ENCODE assay signal across 2 cellular contexts in genomic region chr5:19547640-19548039, GRCh38.
TF ChIP-seq lines count a peak whose summit lies in the region.

No MANE protein-coding gene starts in this region.

TF ChIP-seq in IMR-90, 13 proteins besides CTCF, POLR2A, EP300 and RAD21:
- TF ChIP-seq, protein P1, sequence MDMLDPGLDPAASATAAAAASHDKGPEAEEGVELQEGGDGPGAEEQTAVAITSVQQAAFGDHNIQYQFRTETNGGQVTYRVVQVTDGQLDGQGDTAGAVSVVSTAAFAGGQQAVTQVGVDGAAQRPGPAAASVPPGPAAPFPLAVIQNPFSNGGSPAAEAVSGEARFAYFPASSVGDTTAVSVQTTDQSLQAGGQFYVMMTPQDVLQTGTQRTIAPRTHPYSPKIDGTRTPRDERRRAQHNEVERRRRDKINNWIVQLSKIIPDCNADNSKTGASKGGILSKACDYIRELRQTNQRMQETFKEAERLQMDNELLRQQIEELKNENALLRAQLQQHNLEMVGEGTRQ (IDR thresholded peaks at IDR 0.05; ENCODE audit: low read depth, low read length): no peak
- no peak for TF ChIP-seq SMC3 (IDR thresholded peaks at IDR 0.05; ENCODE audit: low read depth, low read length)
- TF ChIP-seq CHD1 (IDR thresholded peaks at IDR 0.05; ENCODE audit: low read depth, low read length): no peak
- TF ChIP-seq, protein P2, sequence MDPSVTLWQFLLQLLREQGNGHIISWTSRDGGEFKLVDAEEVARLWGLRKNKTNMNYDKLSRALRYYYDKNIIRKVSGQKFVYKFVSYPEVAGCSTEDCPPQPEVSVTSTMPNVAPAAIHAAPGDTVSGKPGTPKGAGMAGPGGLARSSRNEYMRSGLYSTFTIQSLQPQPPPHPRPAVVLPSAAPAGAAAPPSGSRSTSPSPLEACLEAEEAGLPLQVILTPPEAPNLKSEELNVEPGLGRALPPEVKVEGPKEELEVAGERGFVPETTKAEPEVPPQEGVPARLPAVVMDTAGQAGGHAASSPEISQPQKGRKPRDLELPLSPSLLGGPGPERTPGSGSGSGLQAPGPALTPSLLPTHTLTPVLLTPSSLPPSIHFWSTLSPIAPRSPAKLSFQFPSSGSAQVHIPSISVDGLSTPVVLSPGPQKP (IDR thresholded peaks at IDR 0.05; ENCODE audit: borderline replicate concordance, low read depth, low read length): no peak
- no peak for TF ChIP-seq NFE2L2 (IDR thresholded peaks at IDR 0.05; ENCODE audit: low read depth, low read length)
- TF ChIP-seq FOS (IDR thresholded peaks at IDR 0.05; ENCODE audit: low read depth, low read length): no peak
- TF ChIP-seq CEBPB (IDR thresholded peaks at IDR 0.05; ENCODE audit: low read depth, low read length): no peak
- TF ChIP-seq MAZ (IDR thresholded peaks at IDR 0.05; ENCODE audit: borderline replicate concordance, low read depth, low read length): no peak
- no peak for TF ChIP-seq RCOR1 (IDR thresholded peaks at IDR 0.05; ENCODE audit: insufficient replicate concordance, low read length)
- TF ChIP-seq MAFK (IDR thresholded peaks at IDR 0.05; ENCODE audit: low read depth, low read length): no peak
- TF ChIP-seq MXI1 (IDR thresholded peaks at IDR 0.05; ENCODE audit: borderline replicate concordance, low read depth, low read length): no peak
- no peak for TF ChIP-seq BHLHE40 (IDR thresholded peaks at IDR 0.05; ENCODE audit: low read depth, low read length)
- TF ChIP-seq RFX5 (IDR thresholded peaks at IDR 0.05; ENCODE audit: low read depth, low read length): no peak

TF ChIP-seq in SK-N-SH treated with all-trans-retinoic acid at 6 μM for 48 hours, 23 proteins besides CTCF, POLR2A, EP300 and RAD21 (continued from another document):
- TF ChIP-seq TSHZ2 (CRISPR knock-in tag; IDR thresholded peaks at IDR 0.05) (no peak), ZFP30 (CRISPR knock-in tag; IDR thresholded peaks at IDR 0.05) (no peak), ZNF565 (CRISPR knock-in tag; conservative IDR thresholded peaks at IDR 0.05; ENCODE audit: low read depth) (no peak), CSRNP3 (CRISPR knock-in tag; IDR thresholded peaks at IDR 0.05) (no peak), ZFP3 (CRISPR knock-in tag; IDR thresholded peaks at IDR 0.05) (no peak), CSDC2 (CRISPR knock-in tag; IDR thresholded peaks at IDR 0.05) (no peak), ZC3H10 (CRISPR knock-in tag; IDR thresholded peaks at IDR 0.05) (no peak), GLIS3 (CRISPR knock-in tag; IDR thresholded peaks at IDR 0.05) (no peak), ISL1 (CRISPR knock-in tag; IDR thresholded peaks at IDR 0.05) (no peak), ESRRG (CRISPR knock-in tag; IDR thresholded peaks at IDR 0.05) (no peak), TOX (CRISPR knock-in tag; IDR thresholded peaks at IDR 0.05; ENCODE audit: borderline replicate concordance) (no peak)
- TF ChIP-seq, protein P3, sequence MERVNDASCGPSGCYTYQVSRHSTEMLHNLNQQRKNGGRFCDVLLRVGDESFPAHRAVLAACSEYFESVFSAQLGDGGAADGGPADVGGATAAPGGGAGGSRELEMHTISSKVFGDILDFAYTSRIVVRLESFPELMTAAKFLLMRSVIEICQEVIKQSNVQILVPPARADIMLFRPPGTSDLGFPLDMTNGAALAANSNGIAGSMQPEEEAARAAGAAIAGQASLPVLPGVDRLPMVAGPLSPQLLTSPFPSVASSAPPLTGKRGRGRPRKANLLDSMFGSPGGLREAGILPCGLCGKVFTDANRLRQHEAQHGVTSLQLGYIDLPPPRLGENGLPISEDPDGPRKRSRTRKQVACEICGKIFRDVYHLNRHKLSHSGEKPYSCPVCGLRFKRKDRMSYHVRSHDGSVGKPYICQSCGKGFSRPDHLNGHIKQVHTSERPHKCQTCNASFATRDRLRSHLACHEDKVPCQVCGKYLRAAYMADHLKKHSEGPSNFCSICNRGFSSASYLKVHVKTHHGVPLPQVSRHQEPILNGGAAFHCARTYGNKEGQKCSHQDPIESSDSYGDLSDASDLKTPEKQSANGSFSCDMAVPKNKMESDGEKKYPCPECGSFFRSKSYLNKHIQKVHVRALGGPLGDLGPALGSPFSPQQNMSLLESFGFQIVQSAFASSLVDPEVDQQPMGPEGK (CRISPR knock-in tag; IDR thresholded peaks at IDR 0.05; ENCODE audit: borderline replicate concordance): no peak
